In the genomic region with DNA sequence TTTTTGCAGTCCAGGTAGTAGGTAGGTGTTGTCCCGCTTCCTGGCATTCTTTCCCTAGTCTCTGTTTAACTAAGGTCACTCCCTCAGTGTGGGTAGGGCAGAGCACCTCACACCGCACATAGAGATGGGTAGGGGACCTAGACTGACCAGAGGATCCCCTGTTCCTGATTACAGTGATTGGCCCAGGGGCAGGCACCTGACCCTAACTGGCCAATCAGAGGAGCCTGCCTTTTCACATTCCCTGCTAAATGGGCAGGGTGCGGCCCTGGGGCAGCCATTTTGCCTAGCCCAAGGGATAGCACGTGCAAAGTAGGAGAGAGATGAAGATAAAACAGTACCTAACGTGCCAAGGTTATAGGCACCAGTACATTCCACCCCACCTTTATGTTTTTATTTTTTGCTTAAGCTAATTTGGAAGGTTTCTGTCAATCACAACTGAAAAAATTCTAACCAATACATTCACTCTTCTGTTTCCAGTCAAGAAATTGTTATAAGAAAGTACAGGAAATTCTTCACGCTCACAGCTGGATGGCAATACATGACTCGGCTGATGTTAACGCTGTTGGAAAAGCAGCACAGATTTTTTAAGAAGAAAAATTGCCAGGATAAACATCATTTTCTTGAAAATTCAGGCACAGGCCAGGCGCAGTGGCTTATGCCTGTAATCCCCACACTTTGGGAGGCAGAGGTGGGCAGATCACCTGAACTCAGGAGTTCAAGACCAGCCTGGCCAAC, we compare ENCODE assay signal across 2 cellular contexts.
TF ChIP-seq lines count a peak whose summit lies in the region.

No MANE protein-coding gene starts in this region.

TF ChIP-seq in HCT116, 20 proteins besides CTCF, POLR2A, EP300 and RAD21:
- TF ChIP-seq CEBPB (IDR thresholded peaks at IDR 0.05; ENCODE audit: low read depth), result no peak
- TF ChIP-seq YY1 (IDR thresholded peaks at IDR 0.05; ENCODE audit: extremely low read depth, insufficient replicate concordance, low read depth, low read length), result peak; percentile 96
- TF ChIP-seq SIN3A (IDR thresholded peaks at IDR 0.05; ENCODE audit: low read depth), result peak; percentile 64; the same call in 1 of the 2 replicates
- TF ChIP-seq POLR2AphosphoS5 (IDR thresholded peaks at IDR 0.05; ENCODE audit: low read depth, low read length), result peak; percentile 72
- TF ChIP-seq CBX3 (IDR thresholded peaks at IDR 0.05; ENCODE audit: low read depth), result peak; percentile 98
- no peak for TF ChIP-seq JUND (IDR thresholded peaks at IDR 0.05)
- TF ChIP-seq ZFX (IDR thresholded peaks at IDR 0.05), result no peak
- no peak for TF ChIP-seq EZH2 (IDR thresholded peaks at IDR 0.05)
- peak; percentile 91 for TF ChIP-seq SP1 (IDR thresholded peaks at IDR 0.05; ENCODE audit: low read depth)
- no peak for TF ChIP-seq TCF7L2 (IDR thresholded peaks at IDR 0.05; ENCODE audit: borderline replicate concordance, extremely low read depth, insufficient read depth, insufficient read length)
- TF ChIP-seq, protein P1, sequence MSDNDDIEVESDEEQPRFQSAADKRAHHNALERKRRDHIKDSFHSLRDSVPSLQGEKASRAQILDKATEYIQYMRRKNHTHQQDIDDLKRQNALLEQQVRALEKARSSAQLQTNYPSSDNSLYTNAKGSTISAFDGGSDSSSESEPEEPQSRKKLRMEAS (IDR thresholded peaks at IDR 0.05), result peak; percentile 99

TF ChIP-seq in HepG2, 621 proteins besides CTCF, POLR2A, EP300 and RAD21:
- TF ChIP-seq NFYC (CRISPR knock-in tag; IDR thresholded peaks at IDR 0.05), result peak; percentile 64
- peak; percentile 73 for TF ChIP-seq NFYB (CRISPR knock-in tag; IDR thresholded peaks at IDR 0.05)
- peak; percentile 37 for TF ChIP-seq YY1 (IDR thresholded peaks at IDR 0.05; ENCODE audit: insufficient read depth, insufficient replicate concordance, low read depth, low read length)
- no peak for TF ChIP-seq BRD4 (CRISPR knock-in tag; IDR thresholded peaks at IDR 0.05)
TF ChIP-seq in HepG2: peak in this region for 3.
